27 cellular contexts compared by ENCODE assay signal in genomic region chr10:132099701-132100481, GRCh38. TPM values are rescaled to one million over a fixed set of nuclear protein-coding genes. Genes with fewer than 3 reads are reported as not detected.
DNase-seq lines count a peak whose midpoint lies in the region; ATAC-seq and TF ChIP-seq lines count a peak whose summit lies in the region.
"Had no signal": no experiment of that assay in that cellular context is flagged by ENCODE, and none has a peak within 500 bp of the region (broad histone marks: within the 10 kb centered on the region; RNA-seq: fewer than 3 reads in every experiment).

No MANE protein-coding gene starts in this region.

- BruUV-seq in IMR-90 (replicated peaks; lab: Mats Ljungman, UMichigan): no TSS peak

- 77% methylated on average over 15 of the region's 32 CpGs; no CpG with 5 or more reads in 1 of the 2 experiments for WGBS in IMR-90 (ENCODE audit: extremely low coverage in 2 of 2, insufficient read length in 1 of 2), 2 experiments
- 83 to 88% methylated on average over 5 to 26 of the region's 32 CpGs for WGBS in transverse colon (ENCODE audit: low coverage in 1 of 2), 2 donors

- TF ChIP-seq RAD21 in IMR-90 (IDR thresholded peaks at IDR 0.05; ENCODE audit: low read length): no peak

- H3K9ac ChIP-seq in IMR-90 (ENCODE audit: low read depth, low read length): no peak overlapping the region

- no peak overlapping the region for H2BK15ac ChIP-seq in IMR-90 (ENCODE audit: low read depth, low read length)

- H3K23ac ChIP-seq in IMR-90 (ENCODE audit: low read depth, low read length): no peak overlapping the region

- H2BK20ac ChIP-seq in IMR-90 (ENCODE audit: low read depth, low read length): no peak overlapping the region

- no peak overlapping the region for H3K27ac Mint-ChIP-seq in activated CD4-positive, alpha-beta memory T cell treated with anti-CD3 and anti-CD28 coated beads, Interleukin-2, amount 10 ng/mL, durations not matched to agents 7 days and 5 days
- H3K27ac Mint-ChIP-seq in activated CD4-positive, alpha-beta memory T cell treated with anti-CD3 and anti-CD28 coated beads for 36 hours: no peak overlapping the region
- H3K27ac Mint-ChIP-seq: CD8-positive, alpha-beta memory T cell; immature natural killer cell had no signal

- H3K36me3 ChIP-seq in IMR-90 (ENCODE audit: control insufficient read depth, insufficient read depth, low read length) (no peaks in the 10 kb centered on the region), transverse colon (no peaks in the 10 kb centered on the region), HAP-1 (replicated peaks) (no peaks in the 10 kb centered on the region)
- H3K36me3 ChIP-seq: esophagus muscularis mucosa, MG63, neutrophil, thyroid gland had no signal

- H4K20me1 ChIP-seq in IMR-90 (ENCODE audit: insufficient read depth, low read length): no peaks in the 10 kb centered on the region

- no peak overlapping the region for H2AK5ac ChIP-seq in IMR-90 (ENCODE audit: low read depth, low read length)

- H3K27ac ChIP-seq in IMR-90 (ENCODE audit: insufficient read depth, low read length) (no peak overlapping the region), transverse colon (no peak overlapping the region)
- H3K27ac ChIP-seq: body of pancreas, esophagus muscularis mucosa, neutrophil, thyroid gland had no signal

- no peak overlapping the region for H2BK120ac ChIP-seq in IMR-90 (ENCODE audit: low read depth, low read length)

- no peaks in the 10 kb centered on the region for H3K79me1 ChIP-seq in IMR-90 (ENCODE audit: low read depth in 1 of 2, low read length in 2 of 2)

- H4K91ac ChIP-seq in IMR-90 (ENCODE audit: insufficient read depth, low read depth, low read length): no peak overlapping the region

- CTCF ChIA-PET in activated CD4-positive, alpha-beta memory T cell treated with anti-CD3 and anti-CD28 coated beads, Interleukin-2, amount 10 ng/mL, durations not matched to agents 7 days and 5 days (lab: Charles Lee): no interaction called here
- CTCF ChIA-PET in activated CD4-positive, alpha-beta memory T cell treated with anti-CD3 and anti-CD28 coated beads for 36 hours (lab: Charles Lee): no interaction called here
- CTCF ChIA-PET in IMR-90 (lab: Yijun Ruan, JAX): no interaction called here

- H2AK9ac ChIP-seq in IMR-90 (replicated peaks; ENCODE audit: low read depth, low read length, poor library complexity): no peak overlapping the region

- no peak for TF ChIP-seq CTCF in IMR-90 (conservative IDR thresholded peaks at IDR 0.05; ENCODE audit: low read depth, low read length)
- TF ChIP-seq CTCF in transverse colon (IDR thresholded peaks at IDR 0.05): no peak

- no peak overlapping the region for H2BK5ac ChIP-seq in IMR-90 (ENCODE audit: low read depth, low read length, poor library complexity, severe bottlenecking)

- intact Hi-C loops in activated CD4-positive, alpha-beta memory T cell treated with anti-CD3 and anti-CD28 coated beads for 36 hours (cut with micrococcal nuclease): no loop called here
- intact Hi-C loops in IMR-90 (cut with micrococcal nuclease) (no loop called here), transverse colon (cut with DNase I; ENCODE audit: low total_unique reads) (no loop called here)

- H3K18ac ChIP-seq in IMR-90 (ENCODE audit: low read depth, low read length): no peak overlapping the region

- H3K27me3 ChIP-seq in IMR-90 (ENCODE audit: control insufficient read depth, insufficient read depth, low read length): peaks cover 4% of the 10 kb centered on the region
- no peaks in the 10 kb centered on the region for H3K27me3 ChIP-seq in transverse colon
- no peaks in the 10 kb centered on the region for H3K27me3 ChIP-seq in HAP-1 (ENCODE audit: low read depth)
- H3K27me3 ChIP-seq: body of pancreas, hepatocyte, MG63, thyroid gland had no signal

- H3K9me3 Mint-ChIP-seq in activated CD4-positive, alpha-beta memory T cell treated with anti-CD3 and anti-CD28 coated beads, Interleukin-2, amount 10 ng/mL, durations not matched to agents 7 days and 5 days: no peaks in the 10 kb centered on the region
- no peaks in the 10 kb centered on the region for H3K9me3 Mint-ChIP-seq in activated CD4-positive, alpha-beta memory T cell treated with anti-CD3 and anti-CD28 coated beads for 36 hours
- H3K9me3 Mint-ChIP-seq: immature natural killer cell had no signal

- H3K56ac ChIP-seq in IMR-90 (ENCODE audit: extremely low read depth, insufficient read depth, low read length): no peak overlapping the region

- DNase-seq in activated CD4-positive, alpha-beta memory T cell treated with anti-CD3 and anti-CD28 coated beads, Interleukin-2, amount 10 ng/mL, durations not matched to agents 7 days and 5 days: peak; percentile 12
- no peak for DNase-seq in activated CD4-positive, alpha-beta memory T cell treated with anti-CD3 and anti-CD28 coated beads for 36 hours
- DNase-seq in IMR-90 (no peak), left lobe of liver (ENCODE audit: low spot score) (peak; percentile 32), retina (peak; percentile 51), transverse colon (no peak), NCI-H2227 (lab: John Stamatoyannopoulos, UW; ENCODE audit: unreplicated experiment) (no peak), HAP-1 (ENCODE audit: low spot score in 2 of 2) (no peak)
- DNase-seq: 8988T; activated effector memory CD4-positive, alpha-beta T cell treated with anti-CD3 and anti-CD28 coated beads, Interleukin-2, amount 50 U/mL, for 16 hours; activated T-cell treated with anti-CD3 and anti-CD28 coated beads for 4 hours; AML-193; immature natural killer cell; MG63; NCI-H446 treated with DMSO at 0.1 percent for 48 hours; stimulated activated CD4-positive, alpha-beta T cell treated with anti-CD3 and anti-CD28 coated beads, Interleukin-12 subunit alpha, Interleukin-12 subunit beta, amount 100 ng/mL, for 4 hours; stimulated activated CD4-positive, alpha-beta T cell treated with anti-CD3 and anti-CD28 coated beads, Interleukin-4, amount 100 ng/mL, for 24 hours; stimulated activated naive CD4-positive, alpha-beta T cell; T1000; thyroid gland had no signal

- H3K14ac ChIP-seq in IMR-90 (replicated peaks; ENCODE audit: low read depth, low read length): no peak overlapping the region

- H3K4me2 ChIP-seq in IMR-90 (ENCODE audit: low read depth, low read length): no peak overlapping the region
- H3K4me2 ChIP-seq: hepatocyte had no signal

- POLR2A ChIA-PET in activated CD4-positive, alpha-beta memory T cell treated with anti-CD3 and anti-CD28 coated beads, Interleukin-2, amount 10 ng/mL, durations not matched to agents 7 days and 5 days (lab: Charles Lee): no interaction called here
- POLR2A ChIA-PET in activated CD4-positive, alpha-beta memory T cell treated with anti-CD3 and anti-CD28 coated beads for 36 hours (lab: Charles Lee): no interaction called here
- POLR2A ChIA-PET in IMR-90 (lab: Charles Lee; ENCODE audit: unreplicated experiment): no interaction called here

- H3K27me3 Mint-ChIP-seq in activated CD4-positive, alpha-beta memory T cell treated with anti-CD3 and anti-CD28 coated beads, Interleukin-2, amount 10 ng/mL, durations not matched to agents 7 days and 5 days: peaks cover 5% of the 10 kb centered on the region
- H3K27me3 Mint-ChIP-seq in activated CD4-positive, alpha-beta memory T cell treated with anti-CD3 and anti-CD28 coated beads for 36 hours: peaks cover 16% of the 10 kb centered on the region

- H3K36me3 Mint-ChIP-seq in activated CD4-positive, alpha-beta memory T cell treated with anti-CD3 and anti-CD28 coated beads, Interleukin-2, amount 10 ng/mL, durations not matched to agents 7 days and 5 days (ENCODE audit: low read depth): no peaks in the 10 kb centered on the region
- H3K36me3 Mint-ChIP-seq in activated CD4-positive, alpha-beta memory T cell treated with anti-CD3 and anti-CD28 coated beads for 36 hours: no peaks in the 10 kb centered on the region
- H3K36me3 Mint-ChIP-seq: CD8-positive, alpha-beta memory T cell; immature natural killer cell had no signal

- H4K5ac ChIP-seq in IMR-90 (ENCODE audit: low read depth, low read length): no peak overlapping the region

- dilution Hi-C loops in IMR-90 (cut with HindIII; ENCODE audit: low sequenced_read_pairs, unreplicated experiment): no loop called here

- ATAC-seq in IMR-90 (ENCODE audit: low read depth) (no peak), left lobe of liver (no peak)
- ATAC-seq: body of pancreas, K562, Right ventricle myocardium inferior had no signal

- H3K9me1 ChIP-seq in IMR-90 (ENCODE audit: insufficient read depth, low read length): no peaks in the 10 kb centered on the region

- H3K4me3 Mint-ChIP-seq in activated CD4-positive, alpha-beta memory T cell treated with anti-CD3 and anti-CD28 coated beads, Interleukin-2, amount 10 ng/mL, durations not matched to agents 7 days and 5 days: no peak overlapping the region
- no peak overlapping the region for H3K4me3 Mint-ChIP-seq in activated CD4-positive, alpha-beta memory T cell treated with anti-CD3 and anti-CD28 coated beads for 36 hours
- H3K4me3 Mint-ChIP-seq: CD8-positive, alpha-beta memory T cell; immature natural killer cell had no signal

- in situ Hi-C loops in IMR-90 (cut with MboI; ENCODE audit: low sequenced_read_pairs): no loop called here
- in situ Hi-C loops in transverse colon (cut with MboI; ENCODE audit: low pct_ligation_motif_present in 1 of 4, low pct_unique_long_range_greater_than_20kb in 1 of 4, low sequenced_read_pairs in 3 of 4): no loop called here
- in situ Hi-C loops in HAP-1 (cut with MboI; ENCODE audit: low sequenced_read_pairs): no loop called here

- no peak overlapping the region for H4K8ac ChIP-seq in IMR-90 (ENCODE audit: low read depth in 2 of 2, low read length in 2 of 2)

- TF ChIP-seq POLR2A in IMR-90 (IDR thresholded peaks at IDR 0.05; ENCODE audit: low read depth, low read length): no peak
- no peak for TF ChIP-seq POLR2A in transverse colon (IDR thresholded peaks at IDR 0.05)

- H3K9me3 ChIP-seq in IMR-90 (ENCODE audit: control insufficient read depth, insufficient read depth, low read length) (0 out of 2 replicates have a peak, but pooled peaks cover 2% of the 10 kb centered on the region), transverse colon (no peaks in the 10 kb centered on the region), HAP-1 (no peaks in the 10 kb centered on the region)
- H3K9me3 ChIP-seq: body of pancreas, esophagus muscularis mucosa, MG63, neutrophil, thyroid gland had no signal

- peaks cover 18% of the 10 kb centered on the region for H3K4me1 Mint-ChIP-seq in activated CD4-positive, alpha-beta memory T cell treated with anti-CD3 and anti-CD28 coated beads, Interleukin-2, amount 10 ng/mL, durations not matched to agents 7 days and 5 days
- peaks cover 2% of the 10 kb centered on the region for H3K4me1 Mint-ChIP-seq in activated CD4-positive, alpha-beta memory T cell treated with anti-CD3 and anti-CD28 coated beads for 36 hours (ENCODE audit: low read depth)

- H3K4me1 ChIP-seq in IMR-90 (ENCODE audit: control insufficient read depth, insufficient read depth, low read length) (no peaks in the 10 kb centered on the region), transverse colon (no peaks in the 10 kb centered on the region), HAP-1 (no peaks in the 10 kb centered on the region)
- H3K4me1 ChIP-seq: body of pancreas, thyroid gland had no signal

- H3K4me3 ChIP-seq in IMR-90 (ENCODE audit: insufficient read depth, low read depth, low read length) (no peak overlapping the region), transverse colon (no peak overlapping the region), HAP-1 (no peak overlapping the region)
- H3K4me3 ChIP-seq: body of pancreas, esophagus muscularis mucosa, hepatocyte, K562, MG63, thyroid gland had no signal

- no peak for TF ChIP-seq EP300 in transverse colon (IDR thresholded peaks at IDR 0.05; ENCODE audit: low read depth)

- peak overlapping the region; percentile 21 for H2AFZ ChIP-seq in IMR-90 (replicated peaks; ENCODE audit: low read length, poor library complexity)
- H2AFZ ChIP-seq: hepatocyte had no signal

- no peak overlapping the region for H3K4ac ChIP-seq in IMR-90 (ENCODE audit: low read depth, low read length)

RNA-seq across cellular contexts. Expression of gene JAKMIP3, which starts 34.1 kb away (rescaled TPM):
- under 1 TPM; 0.83 to 0.90 TPM for total RNA-seq in activated CD4-positive, alpha-beta memory T cell treated with anti-CD3 and anti-CD28 coated beads, Interleukin-2, amount 10 ng/mL, durations not matched to agents 7 days and 5 days
- under 1 TPM; 0.77 to 0.95 TPM for total RNA-seq in activated CD4-positive, alpha-beta memory T cell treated with anti-CD3 and anti-CD28 coated beads for 36 hours
- total RNA-seq in IMR-90 (2012; rRNA removed) (under 0.01 TPM in 2 replicates), left lobe of liver (0.28 TPM), transverse colon (1 to 10 TPM in 1 of 4 donors, under 1 TPM in 3; 0.14 to 1.1 (median 0.28) TPM)
- polyA plus RNA-seq in IMR-90 (2012; rRNA removed): 0.09 and 0.22 TPM in 2 replicates
- 0.02 and 0.08 TPM in 2 replicates for polyA plus RNA-seq in IMR-90 (2012; cell fraction: cytosol; rRNA removed)
- polyA plus RNA-seq in IMR-90 (2012; cell fraction: nucleus; rRNA removed; ENCODE audit: low replicate concordance): 0.97 and 2.2 TPM in 2 replicates
- polyA plus RNA-seq: CD8-positive, alpha-beta memory T cell; immature natural killer cell; K562 had no signal

Comparison
In these comparisons a context has a peak if more than half of its experiments do, and no peak if none do; other contexts are left out.
1. DNase-seq: peak in activated CD4-positive, alpha-beta memory T cell treated with anti-CD3 and anti-CD28 coated beads, Interleukin-2, amount 10 ng/mL, durations not matched to agents 7 days and 5 days (single experiment), left lobe of liver (single experiment) and retina (single experiment); none in activated CD4-positive, alpha-beta memory T cell treated with anti-CD3 and anti-CD28 coated beads for 36 hours (single experiment), IMR-90 (single experiment), transverse colon (single experiment), NCI-H2227 (single experiment) and HAP-1 (0 of 2).